ENCODE assay signal across 9 cellular contexts in the genomic region with DNA sequence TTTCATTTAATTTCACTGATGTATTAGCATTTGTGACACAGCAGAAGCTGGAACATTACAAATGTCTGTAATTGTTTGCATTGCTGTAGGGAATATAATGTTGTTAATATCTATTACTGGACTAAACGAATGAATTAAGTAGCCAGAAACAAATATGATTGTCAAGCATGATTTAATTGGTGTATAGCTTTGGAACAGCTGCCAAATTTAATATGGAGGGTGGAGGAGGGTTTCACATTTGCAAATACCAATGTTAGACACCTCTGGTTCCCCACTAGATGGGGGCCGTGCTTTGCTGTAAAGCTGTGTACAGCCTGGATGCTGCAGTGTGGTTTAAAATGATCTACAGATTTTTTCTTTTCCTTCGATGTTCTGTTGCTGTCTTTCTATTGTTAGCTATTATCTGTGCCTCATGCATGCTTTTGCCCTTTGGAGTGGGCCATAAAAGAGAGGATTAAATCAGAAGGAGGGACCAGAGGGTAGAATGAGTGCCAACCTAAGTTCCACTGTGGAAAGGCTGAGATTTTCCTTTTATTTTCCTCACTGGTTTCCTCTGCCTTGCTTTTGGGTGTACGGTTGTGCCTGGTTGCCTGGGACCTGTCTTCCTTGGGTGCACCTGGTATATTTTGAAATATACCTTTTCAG. TPM values are rescaled to one million over a fixed set of nuclear protein-coding genes. Genes with fewer than 3 reads are reported as not detected.
DNase-seq lines count a peak whose midpoint lies in the region; ATAC-seq and TF ChIP-seq lines count a peak whose summit lies in the region.
"Had no signal": no experiment of that assay in that cellular context is flagged by ENCODE, and none has a peak within 500 bp of the region (broad histone marks: within the 10 kb centered on the region; RNA-seq: fewer than 3 reads in every experiment).

No MANE protein-coding gene starts in this region.

- POLR2A ChIA-PET in A673 (lab: Charles Lee; ENCODE audit: low non-redundant PET) (no interaction called here), HEK293 (lab: Yijun Ruan, JAX) (no interaction called here)

- H3K4me1 ChIP-seq in A673 (ENCODE audit: insufficient read depth, low read length, poor library complexity, severe bottlenecking) (peaks cover 9% of the 10 kb centered on the region), HEK293 (ENCODE audit: control insufficient read depth, insufficient read depth, low read length) (no peaks in the 10 kb centered on the region)

- no peak overlapping the region for H3K27ac ChIP-seq in A673 (ENCODE audit: low read depth, low read length, poor library complexity, severe bottlenecking)
- no peak overlapping the region for H3K27ac ChIP-seq in HEK293 (ENCODE audit: extremely low read depth, low read depth, low read length)

- H3K27me3 ChIP-seq in A673 (replicated peaks; ENCODE audit: insufficient read depth, low read depth, low read length, poor library complexity): no peaks in the 10 kb centered on the region

- BruUV-seq in A673 (replicated peaks; lab: Mats Ljungman, UMichigan): no TSS peak

- no peaks in the 10 kb centered on the region for H3K9me3 ChIP-seq in A673 (ENCODE audit: low read depth, low read length, poor library complexity, severe bottlenecking)
- no peaks in the 10 kb centered on the region for H3K9me3 ChIP-seq in HEK293 (ENCODE audit: control insufficient read depth, insufficient read depth, low read depth, low read length)

- no peak overlapping the region for H3K27ac Mint-ChIP-seq in activated naive CD8-positive, alpha-beta T cell treated with anti-CD3 and anti-CD28 coated beads for 36 hours
- no peak overlapping the region for H3K27ac Mint-ChIP-seq in activated T-cell treated with anti-CD3 and anti-CD28 coated beads, Interleukin-2, amount 50 U/mL, for 24 hours

- H3K4me3 Mint-ChIP-seq in activated naive CD8-positive, alpha-beta T cell treated with anti-CD3 and anti-CD28 coated beads for 36 hours: no peak overlapping the region
- H3K4me3 Mint-ChIP-seq in activated T-cell treated with anti-CD3 and anti-CD28 coated beads, Interleukin-2, amount 50 U/mL, for 24 hours: no peak overlapping the region

- H3K9me3 Mint-ChIP-seq in activated naive CD8-positive, alpha-beta T cell treated with anti-CD3 and anti-CD28 coated beads for 36 hours: no peaks in the 10 kb centered on the region
- H3K9me3 Mint-ChIP-seq in activated T-cell treated with anti-CD3 and anti-CD28 coated beads, Interleukin-2, amount 50 U/mL, for 24 hours: no peaks in the 10 kb centered on the region

- no peak overlapping the region for H3K4me3 ChIP-seq in A673 (ENCODE audit: low read depth, low read length, poor library complexity, severe bottlenecking)
- H3K4me3 ChIP-seq in HEK293 (ENCODE audit: low read depth, low read length): no peak overlapping the region
- H3K4me3 ChIP-seq in fibroblast of mammary gland (ENCODE audit: control insufficient read depth, low read depth, low read length): no peak overlapping the region

- TF ChIP-seq CTCF in A673 (conservative IDR thresholded peaks at IDR 0.05; ENCODE audit: low read depth, low read length) (peak; percentile 63), HEK293 (tag by site-specific recombination; IDR thresholded peaks at IDR 0.05) (peak; percentile 47; the same call in 1 of the 2 replicates), fibroblast of mammary gland (conservative IDR thresholded peaks at IDR 0.05; ENCODE audit: control insufficient read depth, insufficient read depth, low read depth, low read length) (peak; percentile 19)

- no peak for ATAC-seq in GM21737 (IDR thresholded peaks at IDR 0.05; ENCODE audit: unreplicated experiment)

- no peaks in the 10 kb centered on the region for H3K27me3 Mint-ChIP-seq in activated naive CD8-positive, alpha-beta T cell treated with anti-CD3 and anti-CD28 coated beads for 36 hours
- H3K27me3 Mint-ChIP-seq in activated T-cell treated with anti-CD3 and anti-CD28 coated beads, Interleukin-2, amount 50 U/mL, for 24 hours: no peaks in the 10 kb centered on the region

- intact Hi-C loops in A673 (cut with micrococcal nuclease; ENCODE audit: unreplicated experiment): no loop called here

- H3K4me1 Mint-ChIP-seq in activated naive CD8-positive, alpha-beta T cell treated with anti-CD3 and anti-CD28 coated beads for 36 hours: no peaks in the 10 kb centered on the region
- no peaks in the 10 kb centered on the region for H3K4me1 Mint-ChIP-seq in activated T-cell treated with anti-CD3 and anti-CD28 coated beads, Interleukin-2, amount 50 U/mL, for 24 hours (ENCODE audit: low read depth)

- CTCF ChIA-PET in A673 (lab: Charles Lee) (interaction anchor here (0.6 to 0.7 kb wide), 2 partner anchors 19 to 588 kb away, joined by 3 to 4 read pairs; no protein-coding TSS in a partner anchor), HEK293 (lab: Yijun Ruan, JAX) (no interaction called here)

- no peaks in the 10 kb centered on the region for H3K36me3 Mint-ChIP-seq in activated naive CD8-positive, alpha-beta T cell treated with anti-CD3 and anti-CD28 coated beads for 36 hours
- H3K36me3 Mint-ChIP-seq in activated T-cell treated with anti-CD3 and anti-CD28 coated beads, Interleukin-2, amount 50 U/mL, for 24 hours (ENCODE audit: low read depth): no peaks in the 10 kb centered on the region

- DNase-seq in A673 (ENCODE audit: low spot score) (peak; percentile 65), NCI-H82 (lab: John Stamatoyannopoulos, UW) (peak; percentile 86), fibroblast of mammary gland (ENCODE audit: low read depth) (no peak), activated T-cell treated with anti-CD3 and anti-CD28 coated beads for 4 hours (no peak)
- DNase-seq in activated naive CD8-positive, alpha-beta T cell treated with anti-CD3 and anti-CD28 coated beads for 36 hours: no peak
- DNase-seq in activated T-cell treated with anti-CD3 and anti-CD28 coated beads, Interleukin-2, amount 50 U/mL, for 24 hours: no peak
- DNase-seq: activated CD8-positive, alpha-beta memory T cell treated with anti-CD3 and anti-CD28 coated beads, Interleukin-2, amount 50 U/mL, for 48 hours had no signal

- H3K36me3 ChIP-seq in A673 (ENCODE audit: insufficient read depth, low read length, poor library complexity, severe bottlenecking) (no peaks in the 10 kb centered on the region), HEK293 (ENCODE audit: control insufficient read depth in 2 of 2, insufficient read depth in 1 of 2, low read length in 2 of 2) (no peaks in the 10 kb centered on the region)

TF ChIP-seq in HEK293, 187 proteins besides CTCF, POLR2A, EP300 and RAD21:
- TF ChIP-seq ZNF266 (tag by site-specific recombination; IDR thresholded peaks at IDR 0.05; ENCODE audit: low read depth): no peak
- TF ChIP-seq ZNF654 (tag by site-specific recombination; IDR thresholded peaks at IDR 0.05; ENCODE audit: low read depth): peak; percentile 74
TF ChIP-seq in HEK293: peak in this region for 1.

RNA-seq across cellular contexts. Expression of gene DNAJB9, which starts 23.1 kb away (rescaled TPM):
- 8.1 and 12.9 TPM in 2 replicates for total RNA-seq in A673 (2021)
- 1 to 10 TPM; 7.9 TPM for total RNA-seq in activated naive CD8-positive, alpha-beta T cell treated with anti-CD3 and anti-CD28 coated beads for 36 hours

RNA-seq across cellular contexts. Expression of gene THAP5, which starts 23.2 kb away (rescaled TPM):
- total RNA-seq in A673 (2021): 38.1 and 39.4 TPM in 2 replicates
- total RNA-seq in activated naive CD8-positive, alpha-beta T cell treated with anti-CD3 and anti-CD28 coated beads for 36 hours: 10 to 100 TPM; 34.9 to 37.0 TPM

Comparison
In these comparisons a context has a peak if more than half of its experiments do, and no peak if none do; other contexts are left out.
1. DNase-seq: peak in A673 (single experiment) and NCI-H82 (single experiment); none in fibroblast of mammary gland (single experiment), activated T-cell treated with anti-CD3 and anti-CD28 coated beads for 4 hours (single experiment), activated naive CD8-positive, alpha-beta T cell treated with anti-CD3 and anti-CD28 coated beads for 36 hours (single experiment) and activated T-cell treated with anti-CD3 and anti-CD28 coated beads, Interleukin-2, amount 50 U/mL, for 24 hours (single experiment).
2. Peak in every context shown above with its lines, with median percentiles within 50 percentile points of each other: CTCF ChIP-seq.